1 cellular context compared by ENCODE assay signal in the genomic region with DNA sequence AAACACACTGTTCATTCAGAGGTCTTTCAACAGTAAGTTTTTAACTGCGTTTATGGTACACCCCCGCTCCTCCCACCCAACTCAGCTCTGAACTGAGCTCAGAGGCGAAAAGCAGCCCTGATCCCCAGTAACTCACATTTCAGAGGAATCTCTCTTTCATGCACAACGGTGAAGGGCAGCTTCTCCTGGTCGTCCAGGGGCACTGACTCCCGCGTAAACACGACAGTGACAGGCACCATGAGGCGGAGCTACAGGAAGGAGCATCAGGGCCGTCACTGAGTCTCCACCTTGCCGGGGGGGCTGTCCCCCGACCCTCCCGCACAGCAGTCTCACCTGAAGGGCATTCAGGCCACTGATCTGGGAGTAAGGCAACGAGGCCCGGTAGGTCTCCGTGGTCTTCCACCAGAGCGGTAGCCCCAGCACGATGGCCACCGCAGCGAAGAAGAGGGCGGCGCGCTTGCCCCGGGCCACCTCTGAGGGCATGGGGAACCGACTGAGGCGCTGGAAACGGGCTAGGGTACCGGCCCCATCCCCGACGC.
TF ChIP-seq lines count a peak whose summit lies in the region.

No MANE protein-coding gene starts in this region.

TF ChIP-seq in IMR-90, 13 proteins besides CTCF, POLR2A, EP300 and RAD21:
- no peak for TF ChIP-seq CEBPB (IDR thresholded peaks at IDR 0.05; ENCODE audit: low read depth, low read length)
- no peak for TF ChIP-seq BHLHE40 (IDR thresholded peaks at IDR 0.05; ENCODE audit: low read depth, low read length)
- TF ChIP-seq, protein P1, sequence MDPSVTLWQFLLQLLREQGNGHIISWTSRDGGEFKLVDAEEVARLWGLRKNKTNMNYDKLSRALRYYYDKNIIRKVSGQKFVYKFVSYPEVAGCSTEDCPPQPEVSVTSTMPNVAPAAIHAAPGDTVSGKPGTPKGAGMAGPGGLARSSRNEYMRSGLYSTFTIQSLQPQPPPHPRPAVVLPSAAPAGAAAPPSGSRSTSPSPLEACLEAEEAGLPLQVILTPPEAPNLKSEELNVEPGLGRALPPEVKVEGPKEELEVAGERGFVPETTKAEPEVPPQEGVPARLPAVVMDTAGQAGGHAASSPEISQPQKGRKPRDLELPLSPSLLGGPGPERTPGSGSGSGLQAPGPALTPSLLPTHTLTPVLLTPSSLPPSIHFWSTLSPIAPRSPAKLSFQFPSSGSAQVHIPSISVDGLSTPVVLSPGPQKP (IDR thresholded peaks at IDR 0.05; ENCODE audit: borderline replicate concordance, low read depth, low read length) = no peak
- TF ChIP-seq CHD1 (IDR thresholded peaks at IDR 0.05; ENCODE audit: low read depth, low read length) = 0 out of 2 replicates have a peak, but pooled peaks have one; percentile 1
- no peak for TF ChIP-seq SMC3 (IDR thresholded peaks at IDR 0.05; ENCODE audit: low read depth, low read length)
- TF ChIP-seq RCOR1 (IDR thresholded peaks at IDR 0.05; ENCODE audit: insufficient replicate concordance, low read length) = no peak
- TF ChIP-seq MXI1 (IDR thresholded peaks at IDR 0.05; ENCODE audit: borderline replicate concordance, low read depth, low read length) = peak; percentile 58; the same call in 1 of the 2 replicates
- TF ChIP-seq RFX5 (IDR thresholded peaks at IDR 0.05; ENCODE audit: low read depth, low read length) = no peak
TF ChIP-seq in IMR-90: peak in this region for 2.
